31 cellular contexts compared by ENCODE assay signal in the genomic region with DNA sequence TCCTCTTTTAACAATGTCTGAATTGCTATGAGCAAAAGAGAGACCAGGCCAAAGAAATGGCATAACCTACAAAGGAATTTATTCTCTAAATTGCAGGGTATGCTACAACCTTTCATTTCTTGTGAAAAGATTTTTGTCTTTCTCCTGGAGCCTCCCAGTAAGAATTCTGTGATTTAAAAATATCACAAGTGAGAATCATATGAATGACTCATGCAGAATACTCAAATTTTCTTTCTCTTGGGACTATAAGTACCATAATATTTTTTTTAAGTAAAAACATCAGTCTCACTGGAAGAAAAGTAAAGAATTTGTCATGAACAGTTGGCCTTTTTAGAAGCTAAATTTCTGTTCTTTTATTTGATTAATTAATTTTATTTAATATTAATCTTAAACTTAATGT. TPM values are rescaled to one million over a fixed set of nuclear protein-coding genes. Genes with fewer than 3 reads are reported as not detected.
"Had no signal": no experiment of that assay in that cellular context is flagged by ENCODE, and none has a peak within 500 bp of the region (broad histone marks: within the 10 kb centered on the region; RNA-seq: fewer than 3 reads in every experiment).

No MANE protein-coding gene starts in this region.

- H3K27me3 ChIP-seq: colonic mucosa, gastrocnemius medialis, right lobe of liver, thyroid gland, uterus had no signal

- H3K27ac ChIP-seq: colonic mucosa, gastrocnemius medialis, left ventricle myocardium inferior, lower lobe of right lung, parathyroid adenoma, prostate gland, right lobe of liver, uterus had no signal

- ATAC-seq: gastrocnemius medialis; left cardiac atrium; lower lobe of right lung; naive thymus-derived CD4-positive, alpha-beta T cell; right lobe of liver; stimulated activated naive B cell treated with anti-CD40 and anti-IgM and Interleukin-4, amounts not matched to agents 10 μg/mL and 1 μg/mL and 100 μg/mL, for 72 hours; stimulated activated naive CD8-positive, alpha-beta T cell treated with anti-CD3 and anti-CD28 coated beads, Interleukin-15, amount 100 ng/mL, for 72 hours had no signal

- H3K4me1 ChIP-seq: colonic mucosa, gastrocnemius medialis, left ventricle myocardium inferior, lower lobe of right lung, parathyroid adenoma, prostate gland, right lobe of liver, thyroid gland, uterus had no signal

- H3K9ac ChIP-seq: parathyroid adenoma had no signal

- H3K36me3 ChIP-seq: colonic mucosa, gastrocnemius medialis, left ventricle myocardium inferior, lower lobe of right lung, prostate gland, right lobe of liver, thyroid gland, uterus had no signal

- FAIRE-seq: endothelial cell of umbilical vein, kidney had no signal

- H2AFZ ChIP-seq: parathyroid adenoma had no signal

- H3K4me3 ChIP-seq: colonic mucosa, gastrocnemius medialis, left ventricle myocardium inferior, lower lobe of right lung, prostate gland, right lobe of liver, thyroid gland, uterus had no signal

- DNase-seq: cerebellar nuclear complex; colonic mucosa; dermis blood vessel endothelial cell; effector CD4-positive, alpha-beta T cell; endodermal cell; gastrocnemius medialis; immature natural killer cell; kidney; left cardiac atrium; left ventricle myocardium inferior; lower lobe of right lung; naive thymus-derived CD4-positive, alpha-beta T cell; nephron progenitor cell; retina; right lobe of liver; stimulated activated CD4-positive, alpha-beta T cell treated with anti-CD3 and anti-CD28 coated beads, Interleukin-2, amount 100 ng/mL, for 24 hours; stimulated activated CD4-positive, alpha-beta T cell treated with anti-CD3 and anti-CD28 coated beads, Interleukin-4, amount 100 ng/mL, for 4 hours; stimulated activated naive B cell treated with anti-CD40 and anti-IgM and Interleukin-4, amounts not matched to agents 10 μg/mL and 1 μg/mL and 100 μg/mL, for 72 hours; stimulated activated naive CD8-positive, alpha-beta T cell treated with anti-CD3 and anti-CD28 coated beads, Interleukin-15, amount 100 ng/mL, for 72 hours; substantia nigra; thyroid gland; uterus had no signal

- H3K9me3 ChIP-seq: colonic mucosa, gastrocnemius medialis, lower lobe of right lung, prostate gland, right lobe of liver, thyroid gland, uterus had no signal

- H3K79me2 ChIP-seq: parathyroid adenoma had no signal

RNA-seq across cellular contexts. Expression of a gene that starts 26.3 kb away (rescaled TPM):
- total RNA-seq: dermis blood vessel endothelial cell; endodermal cell; endothelial cell of umbilical vein; fibroblast of lung; fibroblast of villous mesenchyme; gastrocnemius medialis; kidney; lower lobe of right lung; mononuclear cell; naive thymus-derived CD4-positive, alpha-beta T cell; omental fat pad; prostate gland; right lobe of liver; skeletal muscle tissue had no signal
- polyA plus RNA-seq: endothelial cell of umbilical vein; esophagus; fibroblast of lung; immature natural killer cell; naive thymus-derived CD4-positive, alpha-beta T cell had no signal
